12 cellular contexts compared by ENCODE assay signal in the genomic region with DNA sequence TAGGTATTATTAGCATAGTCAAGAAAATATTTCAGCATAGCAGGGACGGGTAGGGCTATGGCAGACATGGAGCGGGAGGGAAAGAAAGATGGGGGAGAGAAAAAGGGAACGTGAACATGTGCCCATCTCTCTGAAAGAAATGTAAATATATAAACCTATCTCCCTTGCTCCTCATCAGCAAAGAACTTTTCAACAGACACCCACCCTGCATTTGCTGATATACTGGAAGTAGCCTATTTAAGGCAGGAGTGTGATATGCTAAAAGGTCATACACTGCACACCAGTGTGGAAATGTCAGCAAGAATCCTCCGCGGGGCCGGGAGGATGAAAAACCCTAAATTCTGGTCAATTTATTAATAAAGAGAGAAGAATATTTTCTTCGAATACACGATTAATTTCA. TPM values are rescaled to one million over a fixed set of nuclear protein-coding genes. Genes with fewer than 3 reads are reported as not detected.
DNase-seq lines count a peak whose midpoint lies in the region; ATAC-seq and TF ChIP-seq lines count a peak whose summit lies in the region.
"Had no signal": no experiment of that assay in that cellular context is flagged by ENCODE, and none has a peak within 500 bp of the region (broad histone marks: within the 10 kb centered on the region; RNA-seq: fewer than 3 reads in every experiment).

No MANE protein-coding gene starts in this region.

- H3K9me3 Mint-ChIP-seq in chondrocyte (ENCODE audit: low read depth), result no peaks in the 10 kb centered on the region
- H3K9me3 Mint-ChIP-seq in natural killer cell, result no peaks in the 10 kb centered on the region
- H3K9me3 Mint-ChIP-seq: stimulated activated memory B cell treated with anti-CD40 and anti-IgM and Interleukin-4, amounts not matched to agents 10 μg/mL and 1 μg/mL and 100 μg/mL, for 72 hours had no signal

- H3K4me1 Mint-ChIP-seq in chondrocyte (ENCODE audit: low read depth), result peaks cover 39% of the 10 kb centered on the region
- H3K4me1 Mint-ChIP-seq in natural killer cell, result peaks cover 7 to 16% of the 10 kb centered on the region in 2 donors

- no peak overlapping the region for H4K5ac ChIP-seq in IMR-90 (ENCODE audit: low read depth, low read length)

- H3K27me3 Mint-ChIP-seq in chondrocyte (ENCODE audit: low read depth) (no peaks in the 10 kb centered on the region), natural killer cell (ENCODE audit: low read depth in 2 of 2) (peaks cover 0 to 6% of the 10 kb centered on the region in 2 donors)

- in situ Hi-C loops in IMR-90 (cut with MboI; ENCODE audit: low sequenced_read_pairs), result no loop called here

- peaks cover 29 to 63% of the 10 kb centered on the region in 2 experiments for H3K79me1 ChIP-seq in IMR-90 (ENCODE audit: low read depth in 1 of 2, low read length in 2 of 2)

- POLR2A ChIA-PET in IMR-90 (lab: Charles Lee; ENCODE audit: unreplicated experiment), result interaction anchor here (0.6 kb wide), 1 partner anchor 17 kb away, joined by 3 read pairs; no protein-coding TSS in a partner anchor

- no TSS peak for BruUV-seq in IMR-90 (replicated peaks; lab: Mats Ljungman, UMichigan)

- no peak overlapping the region for H2BK5ac ChIP-seq in IMR-90 (ENCODE audit: low read depth, low read length, poor library complexity, severe bottlenecking)

- ATAC-seq in IMR-90 (ENCODE audit: low read depth) (no peak), natural killer cell (no peak)
- ATAC-seq: stimulated activated memory B cell treated with anti-CD40 and anti-IgM and Interleukin-4, amounts not matched to agents 10 μg/mL and 1 μg/mL and 100 μg/mL, for 72 hours had no signal

- H3K4me1 ChIP-seq in BLaER1, result peaks cover 42% of the 10 kb centered on the region
- peaks cover 5% of the 10 kb centered on the region; the same call in 1 of the 2 replicates for H3K4me1 ChIP-seq in IMR-90 (ENCODE audit: control insufficient read depth, insufficient read depth, low read length)
- peaks cover 0 to 21% (median 4%) of the 10 kb centered on the region in 4 donors for H3K4me1 ChIP-seq in tibial nerve
- H3K4me1 ChIP-seq in esophagus squamous epithelium, result peaks cover 0 to 39% (median 4%) of the 10 kb centered on the region in 3 donors

- TF ChIP-seq CTCF in IMR-90 (conservative IDR thresholded peaks at IDR 0.05; ENCODE audit: low read depth, low read length) (no peak), chondrocyte (IDR thresholded peaks at IDR 0.05) (no peak), natural killer cell (IDR thresholded peaks at IDR 0.05) (no peak), tibial nerve (IDR thresholded peaks at IDR 0.05) (no peak), esophagus squamous epithelium (IDR thresholded peaks at IDR 0.05) (no peak)

- H3K27me3 ChIP-seq in BLaER1, result no peaks in the 10 kb centered on the region
- no peaks in the 10 kb centered on the region for H3K27me3 ChIP-seq in IMR-90 (ENCODE audit: control insufficient read depth, insufficient read depth, low read length)
- no peaks in the 10 kb centered on the region for H3K27me3 ChIP-seq in tibial nerve
- H3K27me3 ChIP-seq in esophagus squamous epithelium, result no peaks in the 10 kb centered on the region

- H3K27ac Mint-ChIP-seq in chondrocyte (ENCODE audit: unreplicated experiment) (no peak overlapping the region), natural killer cell (no peak overlapping the region)
- H3K27ac Mint-ChIP-seq: stimulated activated memory B cell treated with anti-CD40 and anti-IgM and Interleukin-4, amounts not matched to agents 10 μg/mL and 1 μg/mL and 100 μg/mL, for 72 hours had no signal

- no peaks in the 10 kb centered on the region for H3K9me3 ChIP-seq in BLaER1
- no peaks in the 10 kb centered on the region for H3K9me3 ChIP-seq in IMR-90 (ENCODE audit: control insufficient read depth, insufficient read depth, low read length)
- H3K9me3 ChIP-seq in tibial nerve, result no peaks in the 10 kb centered on the region
- no peaks in the 10 kb centered on the region for H3K9me3 ChIP-seq in esophagus squamous epithelium

- WGBS in IMR-90 (ENCODE audit: extremely low coverage in 2 of 2, insufficient read length in 1 of 2), 2 experiments, result no CpG with 5 or more reads among the region's 8 CpGs
- 61 to 65% methylated on average over 8 of the region's 8 CpGs for WGBS in tibial nerve, 2 donors
- 89 to 91% methylated on average over 8 of the region's 8 CpGs for WGBS in esophagus squamous epithelium, 2 donors

- H4K8ac ChIP-seq in IMR-90 (ENCODE audit: low read depth in 2 of 2, low read length in 2 of 2), result no peak overlapping the region

- H2AFZ ChIP-seq in IMR-90 (replicated peaks; ENCODE audit: low read length, poor library complexity), result no peak overlapping the region

- no peak overlapping the region for H3K18ac ChIP-seq in IMR-90 (ENCODE audit: low read depth, low read length)

- peak overlapping the region; percentile 90 for H3K4me3 Mint-ChIP-seq in chondrocyte (ENCODE audit: unreplicated experiment)
- H3K4me3 Mint-ChIP-seq in natural killer cell, result peak overlapping the region; percentile 76
- H3K4me3 Mint-ChIP-seq: stimulated activated memory B cell treated with anti-CD40 and anti-IgM and Interleukin-4, amounts not matched to agents 10 μg/mL and 1 μg/mL and 100 μg/mL, for 72 hours had no signal

- no peak overlapping the region for H2AK9ac ChIP-seq in IMR-90 (replicated peaks; ENCODE audit: low read depth, low read length, poor library complexity)

- TF ChIP-seq EP300 in tibial nerve (IDR thresholded peaks at IDR 0.05), result no peak

- no peak overlapping the region for H3K23ac ChIP-seq in IMR-90 (ENCODE audit: low read depth, low read length)

- H2BK15ac ChIP-seq in IMR-90 (ENCODE audit: low read depth, low read length), result 0 out of 3 replicates have a peak overlapping the region, but pooled peaks have one; percentile 25

- no peak overlapping the region for H3K56ac ChIP-seq in IMR-90 (ENCODE audit: extremely low read depth, insufficient read depth, low read length)

- TF ChIP-seq POLR2A in IMR-90 (IDR thresholded peaks at IDR 0.05; ENCODE audit: low read depth, low read length) (no peak), tibial nerve (IDR thresholded peaks at IDR 0.05) (no peak), esophagus squamous epithelium (IDR thresholded peaks at IDR 0.05) (no peak)

- no peak overlapping the region for H2BK120ac ChIP-seq in IMR-90 (ENCODE audit: low read depth, low read length)

- H4K91ac ChIP-seq in IMR-90 (ENCODE audit: insufficient read depth, low read depth, low read length), result no peak overlapping the region

- dilution Hi-C loops in IMR-90 (cut with HindIII; ENCODE audit: low sequenced_read_pairs, unreplicated experiment), result no loop called here

- H2BK20ac ChIP-seq in IMR-90 (ENCODE audit: low read depth, low read length), result no peak overlapping the region

- H3K36me3 ChIP-seq in BLaER1 (no peaks in the 10 kb centered on the region), IMR-90 (ENCODE audit: control insufficient read depth, insufficient read depth, low read length) (no peaks in the 10 kb centered on the region), tibial nerve (no peaks in the 10 kb centered on the region), esophagus squamous epithelium (no peaks in the 10 kb centered on the region)

- no peak overlapping the region for H2AK5ac ChIP-seq in IMR-90 (ENCODE audit: low read depth, low read length)

- H3K9ac ChIP-seq in BLaER1 (no peak overlapping the region), IMR-90 (ENCODE audit: low read depth, low read length) (no peak overlapping the region)

- DNase-seq in IMR-90 (no peak), chondrocyte (ENCODE audit: low spot score) (no peak), natural killer cell (no peak), tibial nerve (ENCODE audit: low spot score in 2 of 2) (no peak), NCI-H2171 treated with DMSO at 0.1 percent for 48 hours (lab: John Stamatoyannopoulos, UW) (no peak), DMS79 treated with DMSO at 0.1 percent for 48 hours (lab: John Stamatoyannopoulos, UW) (no peak), esophagus squamous epithelium (lab: John Stamatoyannopoulos, UW) (no peak)
- DNase-seq: activated CD4-positive, CD25-positive, alpha-beta regulatory T cell; occipital lobe; stimulated activated CD4-positive, alpha-beta T cell treated with anti-CD3 and anti-CD28 coated beads, Interleukin-2, amount 100 ng/mL, for 24 hours had no signal

- H3K4me2 ChIP-seq in BLaER1, result peak overlapping the region; percentile 90; the same call in 1 of the 2 replicates
- peak overlapping the region; percentile 97 for H3K4me2 ChIP-seq in IMR-90 (ENCODE audit: low read depth, low read length)

- no peak for TF ChIP-seq RAD21 in IMR-90 (IDR thresholded peaks at IDR 0.05; ENCODE audit: low read length)

- H3K27ac ChIP-seq in BLaER1 (no peak overlapping the region), IMR-90 (ENCODE audit: insufficient read depth, low read length) (no peak overlapping the region), tibial nerve (peak overlapping the region in 1 of 4 donors; percentile 94), esophagus squamous epithelium (peak overlapping the region in 1 of 4 donors; percentile 59)

- H3K9me1 ChIP-seq in IMR-90 (ENCODE audit: insufficient read depth, low read length), result peaks cover 8% of the 10 kb centered on the region

- no peak overlapping the region for H3K4ac ChIP-seq in IMR-90 (ENCODE audit: low read depth, low read length)

- H3K36me3 Mint-ChIP-seq in chondrocyte (ENCODE audit: low read depth), result no peaks in the 10 kb centered on the region
- H3K36me3 Mint-ChIP-seq in natural killer cell, result no peaks in the 10 kb centered on the region
- H3K36me3 Mint-ChIP-seq: stimulated activated memory B cell treated with anti-CD40 and anti-IgM and Interleukin-4, amounts not matched to agents 10 μg/mL and 1 μg/mL and 100 μg/mL, for 72 hours had no signal

- H3K14ac ChIP-seq in IMR-90 (replicated peaks; ENCODE audit: low read depth, low read length), result no peak overlapping the region

- H3K4me3 ChIP-seq in BLaER1 (no peak overlapping the region), IMR-90 (ENCODE audit: insufficient read depth, low read depth, low read length) (0 out of 2 replicates have a peak overlapping the region, but pooled peaks have one; percentile 77), tibial nerve (peak overlapping the region in 2 of 4 donors; percentile 69 to 73), esophagus squamous epithelium (peak overlapping the region in 2 of 4 donors; percentile 83 to 89)

- CTCF ChIA-PET in IMR-90 (lab: Yijun Ruan, JAX), result no interaction called here

- intact Hi-C loops in IMR-90 (cut with micrococcal nuclease), result loop anchor here (2.0 to 5.0 kb wide), 2 partner anchors 129 to 137 kb away; no protein-coding TSS in a partner anchor
- intact Hi-C loops in natural killer cell (cut with micrococcal nuclease), result no loop called here
- intact Hi-C loops in esophagus squamous epithelium (cut with DNase I), result no loop called here

- H4K20me1 ChIP-seq in BLaER1, result peaks cover 18% of the 10 kb centered on the region
- peaks cover 8% of the 10 kb centered on the region; the same call in 1 of the 2 replicates for H4K20me1 ChIP-seq in IMR-90 (ENCODE audit: insufficient read depth, low read length)

RNA-seq across cellular contexts. Expression of a gene that starts 1.7 kb away (rescaled TPM):
- total RNA-seq in IMR-90 (2012; rRNA removed), result 91.7 and 102 TPM in 2 replicates
- 33.0 and 33.9 TPM in 2 replicates for polyA plus RNA-seq in IMR-90 (2012; rRNA removed)
- polyA plus RNA-seq in IMR-90 (2012; cell fraction: cytosol; rRNA removed), result 6.0 and 6.4 TPM in 2 replicates
- polyA plus RNA-seq in IMR-90 (2012; cell fraction: nucleus; rRNA removed; ENCODE audit: low replicate concordance), result 30.6 and 203 TPM in 2 replicates
- 34.4 to 40.2 TPM (median 35.6 TPM) in 3 replicates for total RNA-seq in chondrocyte
- 10 to 100 TPM in 1 of 3 donors, 1 to 10 TPM in 2; 2.9 to 18.4 (median 4.2) TPM for total RNA-seq in natural killer cell
- total RNA-seq in tibial nerve, result 10 to 100 TPM; 23.7 to 56.2 (median 45.5) TPM
- total RNA-seq in esophagus squamous epithelium, result 100 to 1,000 TPM in 1 of 4 donors, 10 to 100 TPM in 3; 56.6 to 110 (median 73.1) TPM
